1 cellular context compared by ENCODE assay signal in the genomic region with DNA sequence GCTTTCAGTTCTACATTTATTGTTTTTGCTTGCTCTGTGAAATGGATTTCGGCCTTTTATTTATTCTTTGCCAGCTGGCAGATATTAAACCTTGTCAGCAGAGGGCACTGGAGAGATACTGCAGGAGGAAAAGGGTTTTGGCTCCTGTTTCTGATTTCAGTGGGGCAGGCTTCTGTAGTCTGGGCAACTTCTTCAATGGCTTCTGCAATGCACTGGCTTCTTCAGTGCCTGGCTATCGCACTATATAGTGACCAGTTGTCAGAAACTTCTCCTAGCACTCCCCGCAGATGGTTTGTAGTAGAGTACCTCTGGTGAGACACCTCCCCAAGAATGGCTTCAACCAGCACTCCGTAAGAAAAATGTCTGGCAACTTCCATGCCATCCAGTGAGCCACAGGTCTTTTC.
TF ChIP-seq lines count a peak whose summit lies in the region.

No MANE protein-coding gene starts in this region.

TF ChIP-seq in endothelial cell of umbilical vein, 7 proteins besides CTCF, POLR2A, EP300 and RAD21:
- TF ChIP-seq POLR2AphosphoS5 (IDR thresholded peaks at IDR 0.05; ENCODE audit: insufficient read depth, low read depth, low read length) (peak; percentile 23), GATA2 (IDR thresholded peaks at IDR 0.05; ENCODE audit: insufficient read depth, insufficient read length, low read depth, low read length) (no peak)
